ENCODE assay signal across 8 cellular contexts in genomic region chr10:63133787-63134557, GRCh38. TPM values are rescaled to one million over a fixed set of nuclear protein-coding genes. Genes with fewer than 3 reads are reported as not detected.
DNase-seq lines count a peak whose midpoint lies in the region; ATAC-seq and TF ChIP-seq lines count a peak whose summit lies in the region.

No MANE protein-coding gene starts in this region.

- RAD21 ChIA-PET in HCT116 (lab: Charles Lee; ENCODE audit: low non-redundant PET in 1 of 2, low total read pairs in 2 of 2, uncharacterized antibody in 2 of 2, unreplicated experiment in 2 of 2): no interaction called here

- H3K4me2 ChIP-seq in HCT116 (ENCODE audit: low read length): peak overlapping the region; percentile 94

- H2AFZ ChIP-seq in HCT116 (ENCODE audit: low read depth, low read length, poor library complexity, severe bottlenecking): no peak overlapping the region

- no peaks in the 10 kb centered on the region for H3K27me3 Mint-ChIP-seq in activated T-helper 17 cell treated with anti-CD3 and anti-CD28 coated beads, Interleukin-2, amount 50 U/mL, for 72 hours

- BruUV-seq in HCT116 (replicated peaks; lab: Mats Ljungman, UMichigan): no TSS peak

- H3K4me1 ChIP-seq in HCT116 (ENCODE audit: control insufficient read depth in 1 of 2, insufficient read depth in 2 of 2, low read length in 2 of 2) (peaks cover 2 to 19% of the 10 kb centered on the region in 2 experiments; a peak in 3 of 4 replicates), heart left ventricle (peaks cover 5 to 41% (median 23%) of the 10 kb centered on the region in 12 donors)

- H3K9ac ChIP-seq in HCT116 (ENCODE audit: low read length): peak overlapping the region; percentile 94

- H3K4me3 Mint-ChIP-seq in activated T-helper 17 cell treated with anti-CD3 and anti-CD28 coated beads, Interleukin-2, amount 50 U/mL, for 72 hours: peak overlapping the region; percentile 94

- H3K27ac ChIP-seq in HCT116 (ENCODE audit: low read depth, low read length) (peak overlapping the region; percentile 62), heart left ventricle (peak overlapping the region; percentile 78 to 99 (median 92))

- peak overlapping the region; percentile 82 for H3K4me3 ChIP-seq in AG04449 (ENCODE audit: low read depth, low read length)
- H3K4me3 ChIP-seq in HCT116 (replicated peaks in 1 of 2; ENCODE audit: low read depth in 1 of 2, low read length in 2 of 2): peak overlapping the region; percentile 92 to 96
- peak overlapping the region; percentile 81 to 100 (median 94) for H3K4me3 ChIP-seq in heart left ventricle
- H3K4me3 ChIP-seq in skeletal muscle cell (ENCODE audit: low read depth, low read length): peak overlapping the region; percentile 97

- no peaks in the 10 kb centered on the region for H3K9me2 ChIP-seq in HCT116 (ENCODE audit: insufficient read depth)

- no peaks in the 10 kb centered on the region for H3K27me3 ChIP-seq in HCT116 (ENCODE audit: insufficient read depth, low read length)
- H3K27me3 ChIP-seq in heart left ventricle: no peaks in the 10 kb centered on the region

- peaks cover 55% of the 10 kb centered on the region for H3K79me2 ChIP-seq in HCT116 (ENCODE audit: insufficient read depth, low read length)

- CTCF ChIA-PET in AG04449 (lab: Yijun Ruan, JAX): interaction anchor here (0.7 to 2.4 kb wide), 12 partner anchors 12 to 697 kb away, joined by 3 to 12 read pairs (median 3); no protein-coding TSS in a partner anchor
- CTCF ChIA-PET in HCT116 (lab: Charles Lee): no interaction called here

- no peak for TF ChIP-seq RAD21 in HCT116 (IDR thresholded peaks at IDR 0.05; ENCODE audit: low read depth)

- no peak for DNase-seq in AG04449 (ENCODE audit: low read depth, low spot score)
- DNase-seq in HCT116 (ENCODE audit: low read depth, low spot score): no peak
- peak in 1 of 5 donors; percentile 14 for DNase-seq in heart left ventricle
- no peak for DNase-seq in skeletal muscle cell (ENCODE audit: low read depth)
- no peak for DNase-seq in DMS153 (lab: John Stamatoyannopoulos, UW)
- DNase-seq in NOMO-1 treated with dmso at 0.1 percent for 144 hours (lab: John Stamatoyannopoulos, UW; ENCODE audit: unreplicated experiment): no peak

- H3K4me1 Mint-ChIP-seq in activated T-helper 17 cell treated with anti-CD3 and anti-CD28 coated beads, Interleukin-2, amount 50 U/mL, for 72 hours: peaks cover 21% of the 10 kb centered on the region

- ATAC-seq in HCT116: no peak
- ATAC-seq in activated T-helper 17 cell treated with anti-CD3 and anti-CD28 coated beads, Interleukin-2, amount 50 U/mL, for 72 hours (replicated peaks): peak; percentile 66
- no peak for ATAC-seq in heart left ventricle
- no peak for ATAC-seq in GM21723 (IDR thresholded peaks at IDR 0.05; ENCODE audit: unreplicated experiment)

- H3K36me3 Mint-ChIP-seq in activated T-helper 17 cell treated with anti-CD3 and anti-CD28 coated beads, Interleukin-2, amount 50 U/mL, for 72 hours (ENCODE audit: low read depth): peaks cover 26% of the 10 kb centered on the region

- H3K9me3 ChIP-seq in HCT116 (ENCODE audit: control insufficient read depth in 1 of 2, insufficient read depth in 1 of 2, low read depth in 1 of 2, low read length in 2 of 2): no peaks in the 10 kb centered on the region
- H3K9me3 ChIP-seq in heart left ventricle: no peaks in the 10 kb centered on the region

- intact Hi-C loops in HCT116 (cut with micrococcal nuclease): loop anchor here (5.0 kb wide), 1 partner anchor 317 kb away; the partner anchor contains the start of gene EGR2
- intact Hi-C loops in heart left ventricle (cut with DNase I): loop anchor here in 5 of 10 donors (1.0 to 10.0 kb wide), 2 partner anchors 18 to 319 kb away; partner anchors contain the start of gene EGR2 (in 5 of the 5)

- H3K27ac Mint-ChIP-seq in activated T-helper 17 cell treated with anti-CD3 and anti-CD28 coated beads, Interleukin-2, amount 50 U/mL, for 72 hours: peak overlapping the region; percentile 91

- POLR2A ChIA-PET in AG04449 (lab: Yijun Ruan, JAX): interaction anchor here (1.2 to 2.4 kb wide), 3 partner anchors 12 to 27 kb away, joined by 4 to 9 read pairs (median 7); no protein-coding TSS in a partner anchor
- POLR2A ChIA-PET in HCT116 (lab: Charles Lee): interaction anchor here (1.2 to 1.5 kb wide), 4 partner anchors 8 to 50 kb away, joined by 3 to 4 read pairs (median 4); no protein-coding TSS in a partner anchor

- TF ChIP-seq POLR2A in HCT116 (IDR thresholded peaks at IDR 0.05; ENCODE audit: borderline replicate concordance, extremely low read depth, insufficient read depth, insufficient read length): no peak
- TF ChIP-seq POLR2A in heart left ventricle (IDR thresholded peaks at IDR 0.05): no peak

- H3K36me3 ChIP-seq in HCT116 (ENCODE audit: control insufficient read depth in 1 of 2, insufficient read depth in 2 of 2, low read length in 2 of 2): no peaks in the 10 kb centered on the region
- no peaks in the 10 kb centered on the region for H3K36me3 ChIP-seq in heart left ventricle

- peaks cover 3% of the 10 kb centered on the region for H3K9me3 Mint-ChIP-seq in activated T-helper 17 cell treated with anti-CD3 and anti-CD28 coated beads, Interleukin-2, amount 50 U/mL, for 72 hours

- 13 to 21% (median 17%) methylated on average over 9 to 11 of the region's 11 CpGs for WGBS in heart left ventricle, 4 donors

- no peaks in the 10 kb centered on the region for H4K20me1 ChIP-seq in HCT116 (ENCODE audit: insufficient read depth)

- no peak for TF ChIP-seq CTCF in AG04449 (IDR thresholded peaks at IDR 0.05; ENCODE audit: insufficient read depth, low read length, missing control alignments)
- TF ChIP-seq CTCF in HCT116 (IDR thresholded peaks at IDR 0.05 in 2 of 3, conservative IDR thresholded peaks at IDR 0.05 in 1 of 3; ENCODE audit: borderline replicate concordance in 1 of 3, insufficient read depth in 1 of 3, low read depth in 2 of 3, low read length in 2 of 3): no peak
- no peak for TF ChIP-seq CTCF in heart left ventricle (IDR thresholded peaks at IDR 0.05)

TF ChIP-seq in HCT116, 20 proteins besides CTCF, POLR2A, EP300 and RAD21:
- TF ChIP-seq EZH2phosphoT487 (IDR thresholded peaks at IDR 0.05; ENCODE audit: borderline replicate concordance): no peak
- 0 out of 2 replicates have a peak, but pooled peaks have one; percentile 14 for TF ChIP-seq SIN3A (IDR thresholded peaks at IDR 0.05; ENCODE audit: low read depth)
- no peak for TF ChIP-seq TCF7L2 (IDR thresholded peaks at IDR 0.05; ENCODE audit: borderline replicate concordance, extremely low read depth, insufficient read depth, insufficient read length)
- TF ChIP-seq, protein P1, sequence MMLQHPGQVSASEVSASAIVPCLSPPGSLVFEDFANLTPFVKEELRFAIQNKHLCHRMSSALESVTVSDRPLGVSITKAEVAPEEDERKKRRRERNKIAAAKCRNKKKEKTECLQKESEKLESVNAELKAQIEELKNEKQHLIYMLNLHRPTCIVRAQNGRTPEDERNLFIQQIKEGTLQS (IDR thresholded peaks at IDR 0.05): no peak

RNA-seq across cellular contexts. Expression of gene NRBF2, which starts 0.8 kb away (rescaled TPM):
- total RNA-seq in HCT116 (2021; ENCODE audit: unreplicated experiment) (20.2 TPM), heart left ventricle (10 to 100 TPM in 6 of 9 donors, 1 to 10 TPM in 3; 7.4 to 18.3 (median 10.7) TPM)
- polyA plus RNA-seq in HCT116 (2012): 9.9 and 12.4 TPM in 2 replicates
- total RNA-seq in activated T-helper 17 cell treated with anti-CD3 and anti-CD28 coated beads, Interleukin-2, amount 50 U/mL, for 72 hours: 10 to 100 TPM; 21.5 to 22.4 TPM
- 10 to 100 TPM in 1 of 2 donors, 1 to 10 TPM in 1; 2.7 to 15.2 TPM for polyA plus RNA-seq in heart left ventricle
